28 cellular contexts compared by ENCODE assay signal in the genomic region with DNA sequence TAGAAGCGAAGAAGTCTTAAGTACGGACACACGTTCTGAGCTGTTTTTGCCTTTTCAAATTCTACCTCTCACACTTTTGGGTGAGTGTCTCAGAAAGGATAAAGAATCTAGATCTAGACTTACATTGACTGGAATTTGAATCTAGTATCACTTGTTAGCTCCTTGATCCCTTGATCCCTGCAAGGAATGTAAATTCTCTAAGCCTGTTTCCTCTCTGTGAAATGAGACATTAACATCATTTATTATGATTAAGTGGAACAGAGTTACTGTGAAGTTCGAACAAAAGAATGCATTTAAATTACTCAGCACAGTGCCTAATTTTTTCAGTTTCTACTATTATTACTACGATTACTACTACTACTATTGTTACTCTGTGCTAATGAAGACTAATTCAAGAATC.
"Had no signal": no experiment of that assay in that cellular context is flagged by ENCODE, and none has a peak within 500 bp of the region (broad histone marks: within the 10 kb centered on the region; RNA-seq: fewer than 3 reads in every experiment).

No MANE protein-coding gene starts in this region.

- H3K9ac ChIP-seq: parathyroid adenoma had no signal

- H3K27me3 ChIP-seq: adrenal gland, ascending aorta, brain microvascular endothelial cell, tibial nerve had no signal

- H3K4me3 ChIP-seq: adrenal gland, ascending aorta, tibial nerve had no signal

- H3K27me3 Mint-ChIP-seq: activated naive CD8-positive, alpha-beta T cell treated with anti-CD3 and anti-CD28 coated beads for 36 hours; effector memory CD8-positive, alpha-beta T cell; naive thymus-derived CD8-positive, alpha-beta T cell had no signal

- H3K4me3 Mint-ChIP-seq: activated naive CD4-positive, alpha-beta T cell treated with anti-CD3 and anti-CD28 coated beads for 36 hours; activated naive CD8-positive, alpha-beta T cell treated with anti-CD3 and anti-CD28 coated beads for 36 hours; activated T-helper 1 cell treated with anti-CD3 and anti-CD28 coated beads, Interleukin-12 subunit alpha, Interleukin-12 subunit beta, Interleukin-2, Interleukin-4 antibody, amounts not matched to agents 30 ng/mL and 10 ng/mL and 1 ng/mL, durations not matched to agents 14 hours and 24 hours and 36 hours; effector memory CD8-positive, alpha-beta T cell; naive thymus-derived CD8-positive, alpha-beta T cell; neural crest cell; T-helper 1 cell treated with Interleukin-12 subunit alpha and Interleukin-12 subunit beta and Interleukin-4 antibody, amounts not matched to agents 30 μg/mL and 1 μg/mL, for 36 hours had no signal

- FAIRE-seq: keratinocyte, TTC549 had no signal

- H3K36me3 Mint-ChIP-seq: activated naive CD8-positive, alpha-beta T cell treated with anti-CD3 and anti-CD28 coated beads for 36 hours; naive thymus-derived CD8-positive, alpha-beta T cell had no signal

- H3K4me1 Mint-ChIP-seq: activated naive CD8-positive, alpha-beta T cell treated with anti-CD3 and anti-CD28 coated beads for 36 hours; naive thymus-derived CD8-positive, alpha-beta T cell had no signal

- H3K4me1 ChIP-seq: adrenal gland, ascending aorta, parathyroid adenoma had no signal

- H3K36me3 ChIP-seq: adrenal gland, ascending aorta, tibial nerve had no signal

- H3K9me3 ChIP-seq: adrenal gland, ascending aorta, tibial nerve had no signal

- H3K27ac Mint-ChIP-seq: activated naive CD4-positive, alpha-beta T cell treated with anti-CD3 and anti-CD28 coated beads for 36 hours; activated naive CD8-positive, alpha-beta T cell treated with anti-CD3 and anti-CD28 coated beads for 36 hours; activated T-helper 1 cell treated with anti-CD3 and anti-CD28 coated beads, Interleukin-12 subunit alpha, Interleukin-12 subunit beta, Interleukin-2, Interleukin-4 antibody, amounts not matched to agents 30 ng/mL and 10 ng/mL and 1 ng/mL, durations not matched to agents 14 hours and 24 hours and 36 hours; effector memory CD8-positive, alpha-beta T cell; naive thymus-derived CD8-positive, alpha-beta T cell; T-helper 1 cell treated with Interleukin-12 subunit alpha and Interleukin-12 subunit beta and Interleukin-4 antibody, amounts not matched to agents 30 μg/mL and 1 μg/mL, for 36 hours had no signal

- H3K9me3 Mint-ChIP-seq: activated naive CD4-positive, alpha-beta T cell treated with anti-CD3 and anti-CD28 coated beads for 36 hours; activated naive CD8-positive, alpha-beta T cell treated with anti-CD3 and anti-CD28 coated beads for 36 hours had no signal

- H3K79me2 ChIP-seq: parathyroid adenoma had no signal

- H2AFZ ChIP-seq: parathyroid adenoma had no signal

- H3K27ac ChIP-seq: adrenal gland, ascending aorta, brain microvascular endothelial cell, parathyroid adenoma, tibial nerve, VCaP had no signal

- DNase-seq: activated CD4-positive, alpha-beta T cell treated with anti-CD3 and anti-CD28 coated beads for 48 hours; activated CD4-positive, alpha-beta T cell treated with anti-CD3 and anti-CD28 coated beads, Interleukin-2, amount 50 U/mL, for 48 hours; activated CD8-positive, alpha-beta memory T cell treated with anti-CD3 and anti-CD28 coated beads for 24 hours; activated effector memory CD4-positive, alpha-beta T cell treated with anti-CD3 and anti-CD28 coated beads, Interleukin-2, amount 50 U/mL, for 16 hours; activated naive CD4-positive, alpha-beta T cell treated with anti-CD3 and anti-CD28 coated beads for 36 hours; activated naive CD8-positive, alpha-beta T cell treated with anti-CD3 and anti-CD28 coated beads for 36 hours; adrenal gland; brain microvascular endothelial cell; cortex of kidney; effector memory CD8-positive, alpha-beta T cell; foreskin melanocyte; left cardiac atrium; left ventricle myocardium superior; naive thymus-derived CD8-positive, alpha-beta T cell; nucleus accumbens; right cardiac atrium; stimulated activated CD4-positive, alpha-beta T cell treated with anti-CD3 and anti-CD28 coated beads, Interleukin-2, amount 100 ng/mL, for 48 hours; stimulated activated naive CD4-positive, alpha-beta T cell treated with Interleukin-2 at 50 U/mL for 16 hours; T-helper 9 cell had no signal
